10 cellular contexts compared by ENCODE assay signal in genomic region chr12:123937707-123938600, GRCh38. TPM values are rescaled to one million over a fixed set of nuclear protein-coding genes. Genes with fewer than 3 reads are reported as not detected.
DNase-seq lines count a peak whose midpoint lies in the region; ATAC-seq and TF ChIP-seq lines count a peak whose summit lies in the region.
"Had no signal": no experiment of that assay in that cellular context is flagged by ENCODE, and none has a peak within 500 bp of the region (broad histone marks: within the 10 kb centered on the region; RNA-seq: fewer than 3 reads in every experiment).

No MANE protein-coding gene starts in this region.

- H3K27me3 Mint-ChIP-seq in glutamatergic neuron (ENCODE audit: unreplicated experiment) = peaks cover 10% of the 10 kb centered on the region

- H3K9me3 ChIP-seq in mucosa of descending colon (peaks cover 2% of the 10 kb centered on the region), upper lobe of left lung (no peaks in the 10 kb centered on the region), suprapubic skin (no peaks in the 10 kb centered on the region)
- H3K9me3 ChIP-seq: A549 had no signal

- TF ChIP-seq CTCF in mucosa of descending colon (IDR thresholded peaks at IDR 0.05) (no peak), upper lobe of left lung (IDR thresholded peaks at IDR 0.05) (no peak), foreskin keratinocyte (conservative IDR thresholded peaks at IDR 0.05) (no peak), suprapubic skin (IDR thresholded peaks at IDR 0.05) (no peak), glutamatergic neuron (IDR thresholded peaks at IDR 0.05; ENCODE audit: partially characterized antibody, unreplicated experiment) (no peak)

- H3K4me3 ChIP-seq in mucosa of descending colon = no peak overlapping the region
- no peak overlapping the region for H3K4me3 ChIP-seq in upper lobe of left lung
- H3K4me3 ChIP-seq in suprapubic skin = no peak overlapping the region
- H3K4me3 ChIP-seq: A549 had no signal

- H3K4me1 ChIP-seq in mucosa of descending colon (ENCODE audit: low read depth) (no peaks in the 10 kb centered on the region), upper lobe of left lung (peaks cover 7 to 38% (median 26%) of the 10 kb centered on the region in 4 donors), foreskin keratinocyte (no peaks in the 10 kb centered on the region), suprapubic skin (no peaks in the 10 kb centered on the region)
- H3K4me1 ChIP-seq: A549 had no signal

- H3K36me3 Mint-ChIP-seq in glutamatergic neuron (ENCODE audit: unreplicated experiment) = peaks cover 49% of the 10 kb centered on the region

- no peak for TF ChIP-seq EP300 in upper lobe of left lung (IDR thresholded peaks at IDR 0.05)
- TF ChIP-seq EP300 in suprapubic skin (IDR thresholded peaks at IDR 0.05) = no peak

- H3K27ac Mint-ChIP-seq in glutamatergic neuron (ENCODE audit: unreplicated experiment) = no peak overlapping the region

- intact Hi-C loops in mucosa of descending colon (cut with DNase I, micrococcal nuclease) = no loop called here

- H3K27ac ChIP-seq in upper lobe of left lung (peak overlapping the region; percentile 29 to 64 (median 43)), foreskin keratinocyte (no peak overlapping the region), suprapubic skin (no peak overlapping the region)
- H3K27ac ChIP-seq: A549 had no signal

- TF ChIP-seq POLR2A in upper lobe of left lung (IDR thresholded peaks at IDR 0.05) = no peak
- no peak for TF ChIP-seq POLR2A in suprapubic skin (IDR thresholded peaks at IDR 0.05)

- H3K4me1 Mint-ChIP-seq in glutamatergic neuron (ENCODE audit: low read depth, unreplicated experiment) = no peaks in the 10 kb centered on the region

- DNase-seq in activated gamma-delta T cell treated with Interleukin-2 at 50 U/mL for 16 hours = peak; percentile 69
- DNase-seq in activated gamma-delta T cell (lab: John Stamatoyannopoulos, UW) = no peak
- DNase-seq in activated gamma-delta T cell treated with anti-CD3 and anti-CD28 coated beads, Interleukin-2, amount 50 U/mL, for 16 hours (ENCODE audit: low read depth) = peak; percentile 49
- DNase-seq in mucosa of descending colon = peak in 1 of 3 donors; percentile 21
- peak in 1 of 2 donors; percentile 56 for DNase-seq in upper lobe of left lung
- DNase-seq in foreskin keratinocyte = no peak
- DNase-seq in suprapubic skin (ENCODE audit: low spot score in 2 of 2) = no peak
- no peak for DNase-seq in glutamatergic neuron
- DNase-seq: NCI-H1436 treated with DMSO at 0.1 percent for 48 hours had no signal

- H3K36me3 ChIP-seq in mucosa of descending colon (ENCODE audit: low read depth) = no peaks in the 10 kb centered on the region
- H3K36me3 ChIP-seq in upper lobe of left lung = peaks cover 0 to 59% (median 34%) of the 10 kb centered on the region in 4 donors
- peaks cover 55% of the 10 kb centered on the region for H3K36me3 ChIP-seq in suprapubic skin

- 51 to 53% methylated on average over 16 of the region's 16 CpGs for WGBS in upper lobe of left lung, 2 donors
- 86% methylated on average over 16 of the region's 16 CpGs for WGBS in suprapubic skin

- peak; percentile 72 for ATAC-seq in mucosa of descending colon
- peak; percentile 25 to 61 for ATAC-seq in upper lobe of left lung (ENCODE audit: low FRiP score in 2 of 2)
- ATAC-seq in foreskin keratinocyte = no peak

- H3K27me3 ChIP-seq in upper lobe of left lung (no peaks in the 10 kb centered on the region), foreskin keratinocyte (no peaks in the 10 kb centered on the region), suprapubic skin (no peaks in the 10 kb centered on the region)

- no peak overlapping the region for H3K4me3 Mint-ChIP-seq in glutamatergic neuron (ENCODE audit: unreplicated experiment)

- H3K9me3 Mint-ChIP-seq in glutamatergic neuron (ENCODE audit: unreplicated experiment) = peaks cover 13% of the 10 kb centered on the region

RNA-seq across cellular contexts. Expression of gene CCDC92, which starts 34.7 kb away (rescaled TPM):
- 10 to 100 TPM; 17.7 to 47.2 (median 25.6) TPM for total RNA-seq in mucosa of descending colon
- 10 to 100 TPM; 33.8 to 48.9 (median 43.7) TPM for total RNA-seq in upper lobe of left lung
- 14.7 and 15.8 TPM in 2 replicates for total RNA-seq in foreskin keratinocyte
- polyA plus RNA-seq in foreskin keratinocyte = 23.0 and 26.9 TPM in 2 replicates
- 10 to 100 TPM in 2 of 4 donors, 1 to 10 TPM in 2; 6.5 to 17.1 (median 10.6) TPM for total RNA-seq in suprapubic skin
- 96.2 TPM for total RNA-seq in glutamatergic neuron (ENCODE audit: unreplicated experiment)

RNA-seq across cellular contexts. Expression of gene ZNF664, which starts 35.1 kb away (rescaled TPM):
- 100 to 1,000 TPM; 101 to 132 (median 101) TPM for total RNA-seq in mucosa of descending colon
- total RNA-seq in upper lobe of left lung = 100 to 1,000 TPM in 2 of 6 donors, 10 to 100 TPM in 4; 49.1 to 112 (median 91.8) TPM
- total RNA-seq in foreskin keratinocyte = 58.2 and 64.9 TPM in 2 replicates
- polyA plus RNA-seq in foreskin keratinocyte = 19.4 and 21.9 TPM in 2 replicates
- total RNA-seq in suprapubic skin = 10 to 100 TPM; 29.6 to 39.6 (median 32.8) TPM
- total RNA-seq in glutamatergic neuron (ENCODE audit: unreplicated experiment) = 310 TPM

Comparison
In these comparisons a context has a peak if more than half of its experiments do, and no peak if none do; other contexts are left out.
1. DNase-seq: peak in activated gamma-delta T cell treated with Interleukin-2 at 50 U/mL for 16 hours (single experiment) and activated gamma-delta T cell treated with anti-CD3 and anti-CD28 coated beads, Interleukin-2, amount 50 U/mL, for 16 hours (single experiment); none in activated gamma-delta T cell (single experiment), foreskin keratinocyte (0 of 2), suprapubic skin (0 of 2) and glutamatergic neuron (single experiment).
2. H3K27ac ChIP-seq: peak in upper lobe of left lung (4 of 4); none in foreskin keratinocyte (single experiment) and suprapubic skin (single experiment).